8 cellular contexts compared by ENCODE assay signal in the genomic region with DNA sequence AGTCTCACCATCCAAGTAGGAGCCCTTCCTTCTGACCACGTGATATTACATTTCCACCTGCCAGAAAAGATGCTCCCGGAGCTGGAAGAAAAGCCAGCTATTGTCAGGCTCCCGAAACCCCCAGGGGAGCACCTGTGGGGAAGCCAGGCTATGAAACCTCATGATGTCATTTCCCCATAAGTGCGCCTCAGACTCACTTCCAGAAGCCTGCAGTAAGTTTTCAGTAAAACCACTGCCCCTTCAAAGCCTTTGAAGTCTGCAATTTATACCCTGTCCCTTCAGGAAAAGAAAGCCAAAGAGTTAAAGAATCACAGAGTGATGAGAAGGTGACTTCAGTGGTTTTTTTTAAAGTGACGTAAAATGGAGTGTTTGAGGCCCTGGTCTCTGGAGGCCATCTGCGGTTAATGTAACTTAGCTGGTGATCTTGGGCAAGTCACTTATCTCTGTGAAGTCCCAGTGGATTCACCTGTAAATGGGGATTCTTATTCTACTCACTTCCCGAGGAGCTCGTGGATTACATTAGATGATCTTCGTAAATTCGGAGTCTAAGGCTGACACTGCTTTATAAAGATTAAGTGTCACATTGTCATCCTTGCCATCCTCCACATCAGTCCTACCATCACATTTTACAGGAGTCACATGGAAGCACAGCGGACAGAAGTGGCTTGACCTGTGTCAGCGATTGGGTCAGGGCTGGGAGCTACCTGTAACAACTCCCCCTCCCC.
A peak's percentile ranks its signal among the peaks of the same experiment; 100 is the strongest.
DNase-seq lines count a peak whose midpoint lies in the region; ATAC-seq lines count a peak whose summit lies in the region.

No MANE protein-coding gene starts in this region.

- no peak for DNase-seq in NCI-H1930 (lab: John Stamatoyannopoulos, UW)
- no peak for DNase-seq in cortex of kidney (lab: John Stamatoyannopoulos, UW)
- no peak for DNase-seq in stimulated activated naive CD4-positive, alpha-beta T cell treated with Interleukin-2 at 50 U/mL for 16 hours (lab: John Stamatoyannopoulos, UW)
- no peak for DNase-seq in activated effector memory CD4-positive, alpha-beta T cell treated with anti-CD3 and anti-CD28 coated beads, Interleukin-2, amount 50 U/mL, for 16 hours

- H3K36me3 ChIP-seq in iPS-18a (ENCODE audit: control insufficient read depth, low read depth, low read length) = no peaks in the 10 kb centered on the region

- H3K9me3 ChIP-seq in iPS-18a (ENCODE audit: control insufficient read depth, low read depth, low read length) = no peaks in the 10 kb centered on the region

- ATAC-seq in GM18517 (IDR thresholded peaks at IDR 0.05; ENCODE audit: unreplicated experiment) = peak; percentile 57
- peak; percentile 70 for ATAC-seq in GM21526 (IDR thresholded peaks at IDR 0.05; ENCODE audit: low FRiP score, unreplicated experiment)
- peak; percentile 49 for ATAC-seq in HG03432 (IDR thresholded peaks at IDR 0.05; ENCODE audit: unreplicated experiment)

- no peaks in the 10 kb centered on the region for H3K27me3 ChIP-seq in iPS-18a (ENCODE audit: control insufficient read depth, insufficient read depth, low read length)

- no peak overlapping the region for H3K9ac ChIP-seq in iPS-18a (ENCODE audit: low read length)

- H3K27ac ChIP-seq in iPS-18a (ENCODE audit: low read length) = no peak overlapping the region

- peak overlapping the region; percentile 80 for H3K4me3 ChIP-seq in iPS-18a (ENCODE audit: low read length)

- H3K4me1 ChIP-seq in iPS-18a (ENCODE audit: control insufficient read depth, low read depth, low read length) = peaks cover 20% of the 10 kb centered on the region
